In the genomic region with DNA sequence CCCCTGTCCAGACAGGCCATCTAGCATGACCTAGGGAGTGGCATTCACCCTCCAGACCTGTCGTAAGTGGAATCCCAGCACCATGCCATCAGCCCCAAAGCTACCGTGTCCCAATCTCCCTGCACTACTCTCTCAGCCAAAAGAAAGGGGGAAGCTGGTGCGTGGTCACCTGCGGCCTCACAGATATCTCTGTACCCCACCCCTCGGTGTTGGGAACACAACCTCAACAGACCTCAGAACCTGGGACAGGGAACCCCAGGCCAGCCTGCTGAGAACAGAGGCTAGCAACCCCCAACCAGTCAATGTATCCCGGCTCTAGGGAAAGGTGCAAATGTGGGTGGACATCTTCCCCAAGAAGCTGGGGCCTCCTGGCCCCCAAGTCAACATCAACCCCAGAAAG, we compare ENCODE assay signal across 30 cellular contexts. TPM values are rescaled to one million over a fixed set of nuclear protein-coding genes. Genes with fewer than 3 reads are reported as not detected.
"Had no signal": no experiment of that assay in that cellular context is flagged by ENCODE, and none has a peak within 500 bp of the region (broad histone marks: within the 10 kb centered on the region; RNA-seq: fewer than 3 reads in every experiment).

No MANE protein-coding gene starts in this region.

- H3K4me3 ChIP-seq: esophagus squamous epithelium, heart right ventricle, left lung, psoas muscle, smooth muscle cell, tibial artery had no signal

- H3K4me3 Mint-ChIP-seq: effector memory CD8-positive, alpha-beta T cell; naive thymus-derived CD4-positive, alpha-beta T cell; nephron; stimulated activated naive CD8-positive, alpha-beta T cell treated with anti-CD3 and anti-CD28 coated beads, Interleukin-15, Interleukin-2, amounts not matched to agents 100 ng/mL and 50 ng/mL, for 24 hours; type B pancreatic cell had no signal

- H3K4me1 Mint-ChIP-seq: nephron had no signal

- DNase-seq: central memory CD4-positive, alpha-beta T cell; cortex of kidney; effector memory CD8-positive, alpha-beta T cell; erythroblast; esophagus squamous epithelium; foreskin melanocyte; glutamatergic neuron; heart right ventricle; hippocampal formation; left cardiac atrium; left lung; mesenchymal stem cell; midbrain; naive thymus-derived CD4-positive, alpha-beta T cell; nucleus accumbens; psoas muscle; stimulated activated CD4-positive, alpha-beta T cell treated with anti-CD3 and anti-CD28 coated beads, Interleukin-12 subunit alpha, Interleukin-12 subunit beta, amount 100 ng/mL, for 4 hours; stimulated activated CD4-positive, alpha-beta T cell treated with anti-CD3 and anti-CD28 coated beads, Interleukin-1b, Interleukin-23, amount 100 ng/mL, for 48 hours; stimulated activated CD4-positive, alpha-beta T cell treated with anti-CD3 and anti-CD28 coated beads, Interleukin-4, amount 100 ng/mL, for 1 hour; stimulated activated CD8-positive, alpha-beta memory T cell treated with anti-CD3 and anti-CD28 coated beads, Interleukin-4, amount 100 ng/mL, for 48 hours had no signal

- H3K9me3 ChIP-seq: esophagus squamous epithelium, heart right ventricle, left lung, psoas muscle, tibial artery had no signal

- H3K27me3 Mint-ChIP-seq: effector memory CD8-positive, alpha-beta T cell; naive thymus-derived CD4-positive, alpha-beta T cell; stimulated activated naive CD8-positive, alpha-beta T cell treated with anti-CD3 and anti-CD28 coated beads, Interleukin-15, Interleukin-2, amounts not matched to agents 100 ng/mL and 50 ng/mL, for 24 hours; type B pancreatic cell had no signal

- H3K4me1 ChIP-seq: heart right ventricle, left lung, psoas muscle, tibial artery had no signal

- H3K9me3 Mint-ChIP-seq: effector memory CD8-positive, alpha-beta T cell; naive thymus-derived CD4-positive, alpha-beta T cell; nephron; stimulated activated naive CD8-positive, alpha-beta T cell treated with anti-CD3 and anti-CD28 coated beads, Interleukin-15, Interleukin-2, amounts not matched to agents 100 ng/mL and 50 ng/mL, for 24 hours; type B pancreatic cell had no signal

- ATAC-seq: effector memory CD8-positive, alpha-beta T cell; heart right ventricle; left cardiac atrium; left lung; naive thymus-derived CD4-positive, alpha-beta T cell; psoas muscle; right cardiac atrium had no signal

- H3K27me3 ChIP-seq: esophagus squamous epithelium, heart right ventricle, left lung, tibial artery had no signal

- H3K27ac Mint-ChIP-seq: effector memory CD8-positive, alpha-beta T cell; naive thymus-derived CD4-positive, alpha-beta T cell; nephron; stimulated activated naive CD8-positive, alpha-beta T cell treated with anti-CD3 and anti-CD28 coated beads, Interleukin-15, Interleukin-2, amounts not matched to agents 100 ng/mL and 50 ng/mL, for 24 hours; type B pancreatic cell had no signal

- H3K27ac ChIP-seq: esophagus squamous epithelium, heart right ventricle, left lung, psoas muscle, tibial artery had no signal

RNA-seq across cellular contexts. Expression of gene FER1L5, which starts 59.1 kb away (rescaled TPM):
- total RNA-seq: dermis microvascular lymphatic vessel endothelial cell; kidney epithelial cell; lower leg skin; lung microvascular endothelial cell; naive thymus-derived CD4-positive, alpha-beta T cell; psoas muscle; smooth muscle cell had no signal
